ENCODE assay signal across 8 cellular contexts in genomic region chr1:174789399-174789798, GRCh38.
DNase-seq lines count a peak whose midpoint lies in the region; ATAC-seq and TF ChIP-seq lines count a peak whose summit lies in the region.
"Had no signal": no experiment of that assay in that cellular context is flagged by ENCODE, and none has a peak within 500 bp of the region (broad histone marks: within the 10 kb centered on the region; RNA-seq: fewer than 3 reads in every experiment).

No MANE protein-coding gene starts in this region.

- H3K4me3 ChIP-seq in SJSA1 (no peak overlapping the region), smooth muscle cell (no peak overlapping the region), GM23338 (no peak overlapping the region)
- H3K4me3 ChIP-seq: gastrocnemius medialis had no signal

- H3K4me1 ChIP-seq in SJSA1 (replicated peaks) (peaks cover 27% of the 10 kb centered on the region), smooth muscle cell (ENCODE audit: low read depth) (no peaks in the 10 kb centered on the region), GM23338 (ENCODE audit: insufficient read depth) (no peaks in the 10 kb centered on the region)
- H3K4me1 ChIP-seq: gastrocnemius medialis had no signal

- peaks cover 1% of the 10 kb centered on the region; the same call in 1 of the 2 replicates for H3K9me2 ChIP-seq in GM23338 (ENCODE audit: insufficient read depth)

- H3K4me1 Mint-ChIP-seq in GM23338 = peaks cover 7% of the 10 kb centered on the region; the same call in 2 of the 3 replicates

- no peaks in the 10 kb centered on the region for H4K20me1 ChIP-seq in smooth muscle cell (ENCODE audit: low read depth)
- H4K20me1 ChIP-seq in GM23338 (replicated peaks; ENCODE audit: insufficient read depth) = no peaks in the 10 kb centered on the region

- no peaks in the 10 kb centered on the region for H3F3A ChIP-seq in smooth muscle cell (ENCODE audit: low read depth)
- H3F3A ChIP-seq in GM23338 (replicated peaks; ENCODE audit: low read depth) = no peaks in the 10 kb centered on the region

- no peak overlapping the region for H2AFZ ChIP-seq in smooth muscle cell (ENCODE audit: low read depth)
- H2AFZ ChIP-seq in GM23338 = no peak overlapping the region

- peaks cover 2% of the 10 kb centered on the region for H3K27me3 Mint-ChIP-seq in GM23338 (ENCODE audit: insufficient read depth, low read depth, poor library complexity)

- H3K36me3 ChIP-seq in SJSA1 (no peaks in the 10 kb centered on the region), smooth muscle cell (ENCODE audit: low read depth) (no peaks in the 10 kb centered on the region), GM23338 (ENCODE audit: insufficient read depth) (no peaks in the 10 kb centered on the region)
- H3K36me3 ChIP-seq: gastrocnemius medialis had no signal

- H3K9me3 ChIP-seq in SJSA1 (replicated peaks) = no peaks in the 10 kb centered on the region
- H3K9me3 ChIP-seq in smooth muscle cell (replicated peaks; ENCODE audit: low read depth) = no peaks in the 10 kb centered on the region
- H3K9me3 ChIP-seq: gastrocnemius medialis had no signal

- TF ChIP-seq CTCF in smooth muscle cell (IDR thresholded peaks at IDR 0.05; ENCODE audit: borderline replicate concordance, insufficient read depth, poor library complexity, severe bottlenecking) (no peak), GM23338 (conservative IDR thresholded peaks at IDR 0.05; ENCODE audit: low read depth in 2 of 2) (no peak)

- H3K27me3 ChIP-seq in SJSA1 (replicated peaks) (no peaks in the 10 kb centered on the region), smooth muscle cell (ENCODE audit: low read depth) (no peaks in the 10 kb centered on the region), GM23338 (ENCODE audit: insufficient read depth) (no peaks in the 10 kb centered on the region)
- H3K27me3 ChIP-seq: gastrocnemius medialis had no signal

- no peaks in the 10 kb centered on the region for H3K36me3 Mint-ChIP-seq in GM23338 (ENCODE audit: low read depth)

- H3K9me3 Mint-ChIP-seq in GM23338 = no peaks in the 10 kb centered on the region

- H3K27ac ChIP-seq in SJSA1 = peak overlapping the region; percentile 89
- H3K27ac ChIP-seq in smooth muscle cell (ENCODE audit: low read depth) = peak overlapping the region; percentile 82
- H3K27ac ChIP-seq in GM23338 (ENCODE audit: low read depth) = no peak overlapping the region; the same call in 1 of the 2 replicates
- H3K27ac ChIP-seq: gastrocnemius medialis had no signal

- H3K79me2 ChIP-seq in smooth muscle cell (ENCODE audit: low read depth) = no peaks in the 10 kb centered on the region
- no peaks in the 10 kb centered on the region for H3K79me2 ChIP-seq in GM23338 (replicated peaks; ENCODE audit: insufficient read depth)

- WGBS in smooth muscle cell (ENCODE audit: low lambda C conversion rate) = 94% methylated on average over 1 of the region's 1 CpG

- H3K9ac ChIP-seq in smooth muscle cell (ENCODE audit: low read depth) = peak overlapping the region; percentile 58

- H3K4me3 Mint-ChIP-seq in GM23338 = no peak overlapping the region

- DNase-seq in SJSA1 (ENCODE audit: low read depth in 1 of 2, low spot score in 2 of 2) (peak; percentile 61 to 77), smooth muscle cell (lab: John Stamatoyannopoulos, UW; ENCODE audit: unreplicated experiment) (no peak), DMS53 (lab: John Stamatoyannopoulos, UW) (no peak), GM23338 (ENCODE audit: low spot score) (no peak), NCI-H2029 treated with DMSO at 0.1 percent for 48 hours (lab: John Stamatoyannopoulos, UW) (no peak)
- DNase-seq: gastrocnemius medialis had no signal

- peak; percentile 92 for ATAC-seq in GM18907 (IDR thresholded peaks at IDR 0.05; ENCODE audit: unreplicated experiment)
- ATAC-seq in HG02885 (IDR thresholded peaks at IDR 0.05; ENCODE audit: poor library complexity, unreplicated experiment) = peak; percentile 69
- no peak for ATAC-seq in GM23338
- ATAC-seq: gastrocnemius medialis had no signal

- H3K27ac Mint-ChIP-seq in GM23338 = no peak overlapping the region

- peak overlapping the region; percentile 63 for H3K4me2 ChIP-seq in smooth muscle cell
- H3K4me2 ChIP-seq in GM23338 = no peak overlapping the region

TF ChIP-seq in GM23338, 12 proteins besides CTCF, POLR2A, EP300 and RAD21:
- TF ChIP-seq, protein P1, sequence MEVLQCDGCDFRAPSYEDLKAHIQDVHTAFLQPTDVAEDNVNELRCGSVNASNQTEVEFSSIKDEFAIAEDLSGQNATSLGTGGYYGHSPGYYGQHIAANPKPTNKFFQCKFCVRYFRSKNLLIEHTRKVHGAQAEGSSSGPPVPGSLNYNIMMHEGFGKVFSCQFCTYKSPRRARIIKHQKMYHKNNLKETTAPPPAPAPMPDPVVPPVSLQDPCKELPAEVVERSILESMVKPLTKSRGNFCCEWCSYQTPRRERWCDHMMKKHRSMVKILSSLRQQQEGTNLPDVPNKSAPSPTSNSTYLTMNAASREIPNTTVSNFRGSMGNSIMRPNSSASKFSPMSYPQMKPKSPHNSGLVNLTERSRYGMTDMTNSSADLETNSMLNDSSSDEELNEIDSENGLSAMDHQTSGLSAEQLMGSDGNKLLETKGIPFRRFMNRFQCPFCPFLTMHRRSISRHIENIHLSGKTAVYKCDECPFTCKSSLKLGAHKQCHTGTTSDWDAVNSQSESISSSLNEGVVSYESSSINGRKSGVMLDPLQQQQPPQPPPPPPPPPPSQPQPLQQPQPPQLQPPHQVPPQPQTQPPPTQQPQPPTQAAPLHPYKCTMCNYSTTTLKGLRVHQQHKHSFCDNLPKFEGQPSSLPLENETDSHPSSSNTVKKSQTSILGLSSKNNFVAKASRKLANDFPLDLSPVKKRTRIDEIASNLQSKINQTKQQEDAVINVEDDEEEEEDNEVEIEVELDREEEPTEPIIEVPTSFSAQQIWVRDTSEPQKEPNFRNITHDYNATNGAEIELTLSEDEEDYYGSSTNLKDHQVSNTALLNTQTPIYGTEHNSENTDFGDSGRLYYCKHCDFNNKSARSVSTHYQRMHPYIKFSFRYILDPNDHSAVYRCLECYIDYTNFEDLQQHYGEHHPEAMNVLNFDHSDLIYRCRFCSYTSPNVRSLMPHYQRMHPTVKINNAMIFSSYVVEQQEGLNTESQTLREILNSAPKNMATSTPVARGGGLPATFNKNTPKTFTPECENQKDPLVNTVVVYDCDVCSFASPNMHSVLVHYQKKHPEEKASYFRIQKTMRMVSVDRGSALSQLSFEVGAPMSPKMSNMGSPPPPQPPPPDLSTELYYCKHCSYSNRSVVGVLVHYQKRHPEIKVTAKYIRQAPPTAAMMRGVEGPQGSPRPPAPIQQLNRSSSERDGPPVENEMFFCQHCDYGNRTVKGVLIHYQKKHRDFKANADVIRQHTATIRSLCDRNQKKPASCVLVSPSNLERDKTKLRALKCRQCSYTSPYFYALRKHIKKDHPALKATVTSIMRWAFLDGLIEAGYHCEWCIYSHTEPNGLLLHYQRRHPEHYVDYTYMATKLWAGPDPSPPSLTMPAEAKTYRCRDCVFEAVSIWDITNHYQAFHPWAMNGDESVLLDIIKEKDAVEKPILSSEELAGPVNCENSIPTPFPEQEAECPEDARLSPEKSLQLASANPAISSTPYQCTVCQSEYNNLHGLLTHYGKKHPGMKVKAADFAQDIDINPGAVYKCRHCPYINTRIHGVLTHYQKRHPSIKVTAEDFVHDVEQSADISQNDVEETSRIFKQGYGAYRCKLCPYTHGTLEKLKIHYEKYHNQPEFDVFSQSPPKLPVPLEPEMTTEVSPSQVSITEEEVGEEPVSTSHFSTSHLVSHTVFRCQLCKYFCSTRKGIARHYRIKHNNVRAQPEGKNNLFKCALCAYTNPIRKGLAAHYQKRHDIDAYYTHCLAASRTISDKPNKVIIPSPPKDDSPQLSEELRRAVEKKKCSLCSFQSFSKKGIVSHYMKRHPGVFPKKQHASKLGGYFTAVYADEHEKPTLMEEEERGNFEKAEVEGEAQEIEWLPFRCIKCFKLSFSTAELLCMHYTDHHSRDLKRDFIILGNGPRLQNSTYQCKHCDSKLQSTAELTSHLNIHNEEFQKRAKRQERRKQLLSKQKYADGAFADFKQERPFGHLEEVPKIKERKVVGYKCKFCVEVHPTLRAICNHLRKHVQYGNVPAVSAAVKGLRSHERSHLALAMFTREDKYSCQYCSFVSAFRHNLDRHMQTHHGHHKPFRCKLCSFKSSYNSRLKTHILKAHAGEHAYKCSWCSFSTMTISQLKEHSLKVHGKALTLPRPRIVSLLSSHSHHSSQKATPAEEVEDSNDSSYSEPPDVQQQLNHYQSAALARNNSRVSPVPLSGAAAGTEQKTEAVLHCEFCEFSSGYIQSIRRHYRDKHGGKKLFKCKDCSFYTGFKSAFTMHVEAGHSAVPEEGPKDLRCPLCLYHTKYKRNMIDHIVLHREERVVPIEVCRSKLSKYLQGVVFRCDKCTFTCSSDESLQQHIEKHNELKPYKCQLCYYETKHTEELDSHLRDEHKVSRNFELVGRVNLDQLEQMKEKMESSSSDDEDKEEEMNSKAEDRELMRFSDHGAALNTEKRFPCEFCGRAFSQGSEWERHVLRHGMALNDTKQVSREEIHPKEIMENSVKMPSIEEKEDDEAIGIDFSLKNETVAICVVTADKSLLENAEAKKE (CRISPR knock-in tag; IDR thresholded peaks at IDR 0.05) = no peak

Comparison
In these comparisons a context has a peak if more than half of its experiments do, and no peak if none do; other contexts are left out.
1. DNase-seq: peak in SJSA1 (2 of 2); none in smooth muscle cell (single experiment), DMS53 (single experiment), GM23338 (single experiment) and NCI-H2029 treated with DMSO at 0.1 percent for 48 hours (single experiment).